Comparison of ENCODE assay signal across 12 cellular contexts in genomic region chr16:18969855-18970240, GRCh38. TPM values are rescaled to one million over a fixed set of nuclear protein-coding genes. Genes with fewer than 3 reads are reported as not detected.
DNase-seq lines count a peak whose midpoint lies in the region; ATAC-seq and TF ChIP-seq lines count a peak whose summit lies in the region.
"Had no signal": no experiment of that assay in that cellular context is flagged by ENCODE, and none has a peak within 500 bp of the region (broad histone marks: within the 10 kb centered on the region; RNA-seq: fewer than 3 reads in every experiment).

No MANE protein-coding gene starts in this region.

- no peak overlapping the region for H3K4me3 ChIP-seq in HEK293 (ENCODE audit: low read depth, low read length)
- H3K4me3 ChIP-seq in SJCRH30: no peak overlapping the region
- H3K4me3 ChIP-seq in breast epithelium: no peak overlapping the region

- no peaks in the 10 kb centered on the region for H3K36me3 Mint-ChIP-seq in activated naive CD4-positive, alpha-beta T cell treated with anti-CD3 and anti-CD28 coated beads, Interleukin-2, amount 50 U/mL, for 72 hours

- no peak overlapping the region for H3K27ac Mint-ChIP-seq in activated naive CD4-positive, alpha-beta T cell treated with anti-CD3 and anti-CD28 coated beads, Interleukin-2, amount 50 U/mL, for 72 hours
- H3K27ac Mint-ChIP-seq: B cell; CD4-positive, alpha-beta T cell; HFFc6 had no signal

- POLR2A ChIA-PET in HEK293 (lab: Yijun Ruan, JAX): no interaction called here

- TF ChIP-seq POLR2A in breast epithelium (IDR thresholded peaks at IDR 0.05): no peak

- H3K36me3 ChIP-seq in HEK293 (ENCODE audit: control insufficient read depth in 2 of 2, insufficient read depth in 1 of 2, low read length in 2 of 2) (no peaks in the 10 kb centered on the region), SJCRH30 (no peaks in the 10 kb centered on the region), breast epithelium (no peaks in the 10 kb centered on the region)

- H3K9me3 Mint-ChIP-seq in activated naive CD4-positive, alpha-beta T cell treated with anti-CD3 and anti-CD28 coated beads, Interleukin-2, amount 50 U/mL, for 72 hours: no peaks in the 10 kb centered on the region
- H3K9me3 Mint-ChIP-seq: CD4-positive, alpha-beta T cell; H9; HFFc6 had no signal

- peak; percentile 5 for DNase-seq in NCI-H748 (lab: John Stamatoyannopoulos, UW; ENCODE audit: unreplicated experiment)
- DNase-seq in NCI-H748 treated with DMSO at 0.1 percent for 48 hours (lab: John Stamatoyannopoulos, UW): no peak
- DNase-seq in SJCRH30: peak; percentile 66 to 81
- DNase-seq in breast epithelium (ENCODE audit: low spot score in 2 of 2): no peak
- no peak for DNase-seq in activated naive CD4-positive, alpha-beta T cell treated with anti-CD3 and anti-CD28 coated beads, Interleukin-2, amount 50 U/mL, for 72 hours (ENCODE audit: low spot score in 2 of 2)

- TF ChIP-seq CTCF in HEK293 (tag by site-specific recombination; IDR thresholded peaks at IDR 0.05) (no peak), breast epithelium (IDR thresholded peaks at IDR 0.05) (no peak)

- H3K27me3 ChIP-seq in SJCRH30 (no peaks in the 10 kb centered on the region), breast epithelium (no peaks in the 10 kb centered on the region)

- H3K4me1 ChIP-seq in HEK293 (ENCODE audit: control insufficient read depth, insufficient read depth, low read length) (no peaks in the 10 kb centered on the region), SJCRH30 (peaks cover 8% of the 10 kb centered on the region), breast epithelium (no peaks in the 10 kb centered on the region)

- ATAC-seq in HG02610 (IDR thresholded peaks at IDR 0.05; ENCODE audit: unreplicated experiment): no peak
- no peak for ATAC-seq in activated naive CD4-positive, alpha-beta T cell treated with anti-CD3 and anti-CD28 coated beads, Interleukin-2, amount 50 U/mL, for 72 hours

- intact Hi-C loops in breast epithelium (cut with DNase I; ENCODE audit: low total_unique reads): no loop called here

- H3K9me3 ChIP-seq in HEK293 (ENCODE audit: control insufficient read depth, insufficient read depth, low read depth, low read length): no peaks in the 10 kb centered on the region
- no peaks in the 10 kb centered on the region for H3K9me3 ChIP-seq in SJCRH30 (replicated peaks)
- H3K9me3 ChIP-seq in breast epithelium: no peaks in the 10 kb centered on the region

- H3K27ac ChIP-seq in HEK293 (ENCODE audit: extremely low read depth, low read depth, low read length) (no peak overlapping the region), SJCRH30 (no peak overlapping the region), breast epithelium (no peak overlapping the region)
- H3K27ac ChIP-seq: GM23248 had no signal

- CTCF ChIA-PET in HEK293 (lab: Yijun Ruan, JAX): interaction anchor here (0.5 to 2.8 kb wide), 26 partner anchors 11 to 412 kb away, joined by 3 to 14 read pairs (median 3); no protein-coding TSS in a partner anchor

TF ChIP-seq in HEK293, 187 proteins besides CTCF, POLR2A, EP300 and RAD21:
- TF ChIP-seq EGR2 (tag by site-specific recombination; IDR thresholded peaks at IDR 0.05; ENCODE audit: low read depth): 0 out of 2 replicates have a peak, but pooled peaks have one; percentile 16
- TF ChIP-seq ZNF239 (tag by site-specific recombination; IDR thresholded peaks at IDR 0.05): no peak
- TF ChIP-seq GLIS1 (tag by site-specific recombination; IDR thresholded peaks at IDR 0.05): peak; percentile 93
- TF ChIP-seq ZNF157 (tag by site-specific recombination; IDR thresholded peaks at IDR 0.05): no peak

RNA-seq across cellular contexts. Expression of gene TMC7, which starts 13.9 kb away (rescaled TPM):
- 0.34 and 0.43 TPM in 2 replicates for total RNA-seq in SJCRH30 (2014; rRNA removed; shearing (Covaris generic))
- total RNA-seq in breast epithelium: 1 to 10 TPM in 1 of 3 donors, under 1 TPM in 2; 0.64 to 1.3 (median 0.73) TPM
- not detected for total RNA-seq in activated naive CD4-positive, alpha-beta T cell treated with anti-CD3 and anti-CD28 coated beads, Interleukin-2, amount 50 U/mL, for 72 hours
- total RNA-seq: B cell; CD4-positive, alpha-beta T cell had no signal

RNA-seq across cellular contexts. Expression of gene SMG1, which starts 43.6 kb away (rescaled TPM):
- total RNA-seq in SJCRH30 (2014; rRNA removed; shearing (Covaris generic)): 36.2 and 41.1 TPM in 2 replicates
- 100 to 1,000 TPM; 107 to 132 (median 110) TPM for total RNA-seq in breast epithelium
- total RNA-seq in activated naive CD4-positive, alpha-beta T cell treated with anti-CD3 and anti-CD28 coated beads, Interleukin-2, amount 50 U/mL, for 72 hours: 100 to 1,000 TPM; 181 to 216 TPM

Comparison
In these comparisons a context has a peak if more than half of its experiments do, and no peak if none do; other contexts are left out.
1. DNase-seq: peak in NCI-H748 (single experiment) and SJCRH30 (2 of 2); none in NCI-H748 treated with DMSO at 0.1 percent for 48 hours (single experiment), breast epithelium (0 of 2) and activated naive CD4-positive, alpha-beta T cell treated with anti-CD3 and anti-CD28 coated beads, Interleukin-2, amount 50 U/mL, for 72 hours (0 of 2).